25 cellular contexts compared by ENCODE assay signal in genomic region chr14:104253901-104254353, GRCh38.
A peak's percentile ranks its signal among the peaks of the same experiment; 100 is the strongest.
DNase-seq lines count a peak whose midpoint lies in the region; ATAC-seq and TF ChIP-seq lines count a peak whose summit lies in the region.
"Had no signal": no experiment of that assay in that cellular context is flagged by ENCODE, and none has a peak within 500 bp of the region (broad histone marks: within the 10 kb centered on the region; RNA-seq: fewer than 3 reads in every experiment).

No MANE protein-coding gene starts in this region.

- H2BK5ac ChIP-seq in H9 (ENCODE audit: insufficient read length, low read length) = no peak overlapping the region

- H4K20me1 ChIP-seq in H9 (ENCODE audit: control insufficient read depth, insufficient read depth, insufficient read length) = no peaks in the 10 kb centered on the region

- no peak overlapping the region for H2AFZ ChIP-seq in H9 (ENCODE audit: low read length)
- H2AFZ ChIP-seq: GM23338 had no signal

- no peaks in the 10 kb centered on the region for H3K4me1 Mint-ChIP-seq in activated T-cell treated with anti-CD3 and anti-CD28 coated beads, Interleukin-2, amount 50 U/mL, for 4 hours (ENCODE audit: low read depth)
- H3K4me1 Mint-ChIP-seq in H9 (no peaks in the 10 kb centered on the region), glutamatergic neuron (ENCODE audit: low read depth, unreplicated experiment) (peaks cover 4% of the 10 kb centered on the region), osteocyte (ENCODE audit: unreplicated experiment) (no peaks in the 10 kb centered on the region)
- H3K4me1 Mint-ChIP-seq: CD14-positive monocyte; CD8-positive, alpha-beta memory T cell; GM23338 had no signal

- H3K14ac ChIP-seq in H9 (ENCODE audit: insufficient read depth, low read length) = no peak overlapping the region

- no peak overlapping the region for H3K9ac ChIP-seq in H9 (ENCODE audit: extremely low read depth, insufficient read length, low read length)
- H3K9ac ChIP-seq: KMS-11 had no signal

- no peaks in the 10 kb centered on the region for H3K79me2 ChIP-seq in H9 (ENCODE audit: insufficient read depth, low read length)

- no peak overlapping the region for H4K5ac ChIP-seq in H9 (ENCODE audit: insufficient read length, low read depth, low read length)

- H3K27me3 ChIP-seq in H9 (ENCODE audit: insufficient read depth, low read length) = no peaks in the 10 kb centered on the region

- H3K79me1 ChIP-seq in H9 (ENCODE audit: insufficient read depth, low read depth, low read length, poor library complexity, severe bottlenecking) = no peaks in the 10 kb centered on the region

- no peaks in the 10 kb centered on the region for H3K4me1 ChIP-seq in H9 (ENCODE audit: insufficient read depth, low read length)

- H3K4me3 Mint-ChIP-seq in activated T-cell treated with anti-CD3 and anti-CD28 coated beads, Interleukin-2, amount 50 U/mL, for 4 hours = no peak overlapping the region
- H3K4me3 Mint-ChIP-seq in H9 = no peak overlapping the region
- H3K4me3 Mint-ChIP-seq in glutamatergic neuron (ENCODE audit: unreplicated experiment) = peak overlapping the region; percentile 7
- H3K4me3 Mint-ChIP-seq in osteocyte (ENCODE audit: unreplicated experiment) = no peak overlapping the region
- H3K4me3 Mint-ChIP-seq: CD14-positive monocyte; CD8-positive, alpha-beta memory T cell; GM23338; IgD-negative memory B cell had no signal

- ATAC-seq in activated T-cell treated with anti-CD3 and anti-CD28 coated beads, Interleukin-2, amount 50 U/mL, for 4 hours = no peak
- no peak for ATAC-seq in HG03097 (IDR thresholded peaks at IDR 0.05; ENCODE audit: low FRiP score, unreplicated experiment)
- ATAC-seq: GM23338, HCT116 had no signal

- H3T11ph ChIP-seq in H9 (ENCODE audit: low read length) = no peak overlapping the region

- H3K56ac ChIP-seq in H9 (ENCODE audit: insufficient read length, low read depth, low read length) = no peak overlapping the region

- H3K27ac Mint-ChIP-seq in H9 (no peak overlapping the region), glutamatergic neuron (ENCODE audit: unreplicated experiment) (no peak overlapping the region), osteocyte (ENCODE audit: unreplicated experiment) (no peak overlapping the region)
- H3K27ac Mint-ChIP-seq: CD14-positive monocyte; CD8-positive, alpha-beta memory T cell; GM23338 had no signal

- H3K4ac ChIP-seq in H9 (ENCODE audit: low read depth, low read length) = no peak overlapping the region

- peaks cover 4% of the 10 kb centered on the region for H3K9me3 Mint-ChIP-seq in activated T-cell treated with anti-CD3 and anti-CD28 coated beads, Interleukin-2, amount 50 U/mL, for 4 hours
- H3K9me3 Mint-ChIP-seq in H9 (no peaks in the 10 kb centered on the region; a peak in 1 of 5 replicates), glutamatergic neuron (ENCODE audit: unreplicated experiment) (peaks cover 4% of the 10 kb centered on the region), osteocyte (ENCODE audit: unreplicated experiment) (no peaks in the 10 kb centered on the region)
- H3K9me3 Mint-ChIP-seq: GM23338 had no signal

- no peak overlapping the region for H4K8ac ChIP-seq in H9 (replicated peaks; ENCODE audit: insufficient read length, low read depth, low read length)

- H4K91ac ChIP-seq in H9 (ENCODE audit: insufficient read length, low read depth, low read length) = no peak overlapping the region

- no peaks in the 10 kb centered on the region for H3K23me2 ChIP-seq in H9 (ENCODE audit: insufficient read length, low read depth, low read length, poor library complexity, severe bottlenecking)

- peaks cover 26% of the 10 kb centered on the region for H3K27me3 Mint-ChIP-seq in activated T-cell treated with anti-CD3 and anti-CD28 coated beads, Interleukin-2, amount 50 U/mL, for 4 hours (ENCODE audit: low read depth)
- H3K27me3 Mint-ChIP-seq in H9 (ENCODE audit: low read depth) (peaks cover 7% of the 10 kb centered on the region), glutamatergic neuron (ENCODE audit: unreplicated experiment) (peaks cover 5% of the 10 kb centered on the region), osteocyte (ENCODE audit: unreplicated experiment) (peaks cover 8% of the 10 kb centered on the region)

- no peaks in the 10 kb centered on the region for H3K36me3 Mint-ChIP-seq in activated T-cell treated with anti-CD3 and anti-CD28 coated beads, Interleukin-2, amount 50 U/mL, for 4 hours (ENCODE audit: insufficient read depth)
- H3K36me3 Mint-ChIP-seq in H9 (ENCODE audit: insufficient read depth in 1 of 3, low read depth in 3 of 3) (no peaks in the 10 kb centered on the region), glutamatergic neuron (ENCODE audit: unreplicated experiment) (peaks cover 4% of the 10 kb centered on the region), osteocyte (ENCODE audit: unreplicated experiment) (no peaks in the 10 kb centered on the region)
- H3K36me3 Mint-ChIP-seq: CD14-positive monocyte had no signal

- H3K27ac ChIP-seq in H9 (ENCODE audit: insufficient read length, low read depth, low read length) = no peak overlapping the region
- H3K27ac ChIP-seq: HL-60, KMS-11 had no signal

- H3K18ac ChIP-seq in H9 (ENCODE audit: insufficient read length, low read depth, low read length) = no peak overlapping the region

- no peak overlapping the region for H2BK15ac ChIP-seq in H9 (ENCODE audit: low read depth, low read length)

- no peaks in the 10 kb centered on the region for H3K9me3 ChIP-seq in H9 (ENCODE audit: control insufficient read depth, low read depth, low read length)

- TF ChIP-seq CTCF in H9 (conservative IDR thresholded peaks at IDR 0.05) = no peak
- TF ChIP-seq CTCF in glutamatergic neuron (IDR thresholded peaks at IDR 0.05; ENCODE audit: partially characterized antibody, unreplicated experiment) = no peak
- no peak for TF ChIP-seq CTCF in osteocyte (IDR thresholded peaks at IDR 0.05)

- no peak overlapping the region for H2AK5ac ChIP-seq in H9 (ENCODE audit: insufficient read length, low read length)

- H3K23ac ChIP-seq in H9 (ENCODE audit: insufficient read length, low read depth, low read length) = no peak overlapping the region

- peak; percentile 9 for DNase-seq in activated T-cell treated with anti-CD3 and anti-CD28 coated beads, Interleukin-2, amount 50 U/mL, for 1 hour
- DNase-seq in activated T-cell treated with anti-CD3 and anti-CD28 coated beads, Interleukin-2, amount 50 U/mL, for 4 hours = no peak
- DNase-seq in H9 (peak; percentile 15), glutamatergic neuron (peak; percentile 13), osteocyte (ENCODE audit: extremely low spot score, unreplicated experiment) (peak; percentile 81), GM03348 (ENCODE audit: low spot score) (no peak), glomerular visceral epithelial cell (ENCODE audit: extremely low spot score) (no peak)
- DNase-seq: AML-193; CD8-positive, alpha-beta memory T cell; DND-41; NCI-H1048; NCI-H1417; NCI-H1694; NCI-H2029 treated with DMSO at 0.1 percent for 48 hours; NCI-H2227 treated with DMSO at 0.1 percent for 48 hours; NCI-H526 treated with DMSO at 0.1 percent for 48 hours; RPMI8226; SHP77 had no signal

- no CpG with 5 or more reads among the region's 16 CpGs for WGBS in H9 (ENCODE audit: extremely low coverage, insufficient read length, low lambda C conversion rate)

- H2BK12ac ChIP-seq in H9 (ENCODE audit: insufficient read length, low read depth, low read length) = no peak overlapping the region

- no peak overlapping the region for H2BK120ac ChIP-seq in H9 (ENCODE audit: low read depth, low read length, poor library complexity, severe bottlenecking)

- H2BK20ac ChIP-seq in H9 (ENCODE audit: low read depth, low read length, poor library complexity, severe bottlenecking) = no peak overlapping the region

- no peak overlapping the region for H3K4me2 ChIP-seq in H9 (ENCODE audit: insufficient read depth, insufficient read length, low read length)
- H3K4me2 ChIP-seq: GM23338, KMS-11 had no signal

Comparison
In these comparisons a context has a peak if more than half of its experiments do, and no peak if none do; other contexts are left out.
1. DNase-seq: peak in activated T-cell treated with anti-CD3 and anti-CD28 coated beads, Interleukin-2, amount 50 U/mL, for 1 hour (single experiment), H9 (single experiment), glutamatergic neuron (single experiment) and osteocyte (single experiment); none in activated T-cell treated with anti-CD3 and anti-CD28 coated beads, Interleukin-2, amount 50 U/mL, for 4 hours (single experiment), GM03348 (single experiment) and glomerular visceral epithelial cell (single experiment).